22 cellular contexts compared by ENCODE assay signal in the genomic region with DNA sequence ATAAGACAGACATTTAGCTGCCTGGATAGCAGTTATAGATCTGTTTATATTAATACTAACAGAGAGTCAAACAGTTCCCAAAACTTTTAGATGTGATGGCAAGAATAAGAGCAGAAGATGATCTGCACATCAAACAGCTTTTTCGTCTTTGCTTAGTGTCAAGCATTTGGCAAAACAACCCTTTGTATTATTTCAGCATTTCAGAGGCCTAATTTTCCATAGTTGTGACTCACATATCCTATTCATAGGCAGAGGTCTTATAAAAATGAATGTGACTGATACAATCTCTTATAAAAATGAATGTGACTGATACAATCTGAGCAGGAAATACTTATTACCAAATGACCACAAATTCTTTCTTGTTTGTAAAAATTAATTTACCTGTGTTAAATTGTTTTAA.
"Had no signal": no experiment of that assay in that cellular context is flagged by ENCODE, and none has a peak within 500 bp of the region (broad histone marks: within the 10 kb centered on the region; RNA-seq: fewer than 3 reads in every experiment).

No MANE protein-coding gene starts in this region.

- H3K36me3 ChIP-seq: Peyer's patch, SJCRH30 had no signal

- H3K9me3 ChIP-seq: Peyer's patch, SJCRH30 had no signal

- H3K4me1 ChIP-seq: Peyer's patch, SJCRH30 had no signal

- DNase-seq: Kasumi-1, MV-4-11, NCI-H1092, NCI-H1105 treated with DMSO at 0.1 percent for 48 hours, NCI-H1417 treated with DMSO at 0.1 percent for 48 hours, NCI-H187, NCI-H2029, NCI-H2081 treated with DMSO at 0.1 percent for 48 hours, NCI-H2171, NCI-H226, NCI-H446, NCI-H510A, NCI-H524 treated with DMSO at 0.1 percent for 48 hours, NCI-H69, NCI-H774, Peyer's patch, SHP77 treated with DMSO at 0.1 percent for 48 hours, SJCRH30 had no signal

- H3K27ac ChIP-seq: KMS-11, Peyer's patch, SJCRH30 had no signal

- H3K4me3 ChIP-seq: K562, Peyer's patch, SJCRH30 had no signal

- H3K27me3 ChIP-seq: Peyer's patch, SJCRH30 had no signal

- H3K9ac ChIP-seq: KMS-11 had no signal

- H3K4me2 ChIP-seq: KMS-11 had no signal

- ATAC-seq: K562, Right ventricle myocardium inferior, SK-N-SH treated with all-trans-retinoic acid at 6 μM for 48 hours had no signal
